Comparison of ENCODE assay signal across 8 cellular contexts in genomic region chr2:72137498-72138010, GRCh38. TPM values are rescaled to one million over a fixed set of nuclear protein-coding genes. Genes with fewer than 3 reads are reported as not detected.
DNase-seq lines count a peak whose midpoint lies in the region; ATAC-seq and TF ChIP-seq lines count a peak whose summit lies in the region.

No MANE protein-coding gene starts in this region.

- H3K27ac ChIP-seq in ascending aorta = peak overlapping the region; percentile 8 to 85

- no peak overlapping the region for H3K4me3 ChIP-seq in ascending aorta

- no peak overlapping the region for H3K27ac Mint-ChIP-seq in T-helper 2 cell treated with Interferon-gamma antibody and Interleukin-4, amounts not matched to agents 5 μg/mL and 100 μg/mL, for 36 hours

- TF ChIP-seq CTCF in ascending aorta (IDR thresholded peaks at IDR 0.05) = peak; percentile 67 to 95 (median 94)

- peak; percentile 94 for ATAC-seq in GM21367 (IDR thresholded peaks at IDR 0.05; ENCODE audit: unreplicated experiment)

- H3K27me3 Mint-ChIP-seq in T-helper 2 cell treated with Interferon-gamma antibody and Interleukin-4, amounts not matched to agents 5 μg/mL and 100 μg/mL, for 36 hours (ENCODE audit: low read depth) = peaks cover 6% of the 10 kb centered on the region

- no peaks in the 10 kb centered on the region for H3K4me1 Mint-ChIP-seq in T-helper 2 cell treated with Interferon-gamma antibody and Interleukin-4, amounts not matched to agents 5 μg/mL and 100 μg/mL, for 36 hours (ENCODE audit: low read depth)

- no peak overlapping the region for H3K4me3 Mint-ChIP-seq in T-helper 2 cell treated with Interferon-gamma antibody and Interleukin-4, amounts not matched to agents 5 μg/mL and 100 μg/mL, for 36 hours

- peaks cover 5 to 10% of the 10 kb centered on the region in 2 donors for H3K36me3 ChIP-seq in ascending aorta

- peak; percentile 54 for DNase-seq in EL
- DNase-seq in HK-2 (ENCODE audit: unreplicated experiment) = peak; percentile 73
- peak; percentile 31 for DNase-seq in T-helper 2 cell treated with Interferon-gamma antibody and Interleukin-4, amounts not matched to agents 5 μg/mL and 100 μg/mL, for 36 hours (ENCODE audit: low spot score)
- peak in 1 of 2 donors; percentile 78 for DNase-seq in ascending aorta (ENCODE audit: low spot score in 2 of 2)
- DNase-seq in inferior parietal cortex (ENCODE audit: extremely low spot score) = peak; percentile 82
- DNase-seq in stimulated activated CD4-positive, alpha-beta T cell treated with anti-CD3 and anti-CD28 coated beads, Interleukin-2, amount 100 ng/mL, for 4 hours (ENCODE audit: low read depth) = peak; percentile 38
- no peak for DNase-seq in middle frontal gyrus (ENCODE audit: extremely low spot score, low spot score)

- peaks cover 24 to 40% of the 10 kb centered on the region in 2 donors for H3K4me1 ChIP-seq in ascending aorta

- intact Hi-C loops in ascending aorta (cut with DNase I) = no loop called here

- H3K9me3 ChIP-seq in ascending aorta = no peaks in the 10 kb centered on the region

- H3K9me3 Mint-ChIP-seq in T-helper 2 cell treated with Interferon-gamma antibody and Interleukin-4, amounts not matched to agents 5 μg/mL and 100 μg/mL, for 36 hours = no peaks in the 10 kb centered on the region

- no peaks in the 10 kb centered on the region for H3K36me3 Mint-ChIP-seq in T-helper 2 cell treated with Interferon-gamma antibody and Interleukin-4, amounts not matched to agents 5 μg/mL and 100 μg/mL, for 36 hours (ENCODE audit: low read depth)

- no peaks in the 10 kb centered on the region for H3K27me3 ChIP-seq in ascending aorta

RNA-seq across cellular contexts. Expression of gene CYP26B1, which starts 10.1 kb away (rescaled TPM):
- total RNA-seq in ascending aorta = 18.6 TPM
